ENCODE assay signal across 8 cellular contexts in the genomic region with DNA sequence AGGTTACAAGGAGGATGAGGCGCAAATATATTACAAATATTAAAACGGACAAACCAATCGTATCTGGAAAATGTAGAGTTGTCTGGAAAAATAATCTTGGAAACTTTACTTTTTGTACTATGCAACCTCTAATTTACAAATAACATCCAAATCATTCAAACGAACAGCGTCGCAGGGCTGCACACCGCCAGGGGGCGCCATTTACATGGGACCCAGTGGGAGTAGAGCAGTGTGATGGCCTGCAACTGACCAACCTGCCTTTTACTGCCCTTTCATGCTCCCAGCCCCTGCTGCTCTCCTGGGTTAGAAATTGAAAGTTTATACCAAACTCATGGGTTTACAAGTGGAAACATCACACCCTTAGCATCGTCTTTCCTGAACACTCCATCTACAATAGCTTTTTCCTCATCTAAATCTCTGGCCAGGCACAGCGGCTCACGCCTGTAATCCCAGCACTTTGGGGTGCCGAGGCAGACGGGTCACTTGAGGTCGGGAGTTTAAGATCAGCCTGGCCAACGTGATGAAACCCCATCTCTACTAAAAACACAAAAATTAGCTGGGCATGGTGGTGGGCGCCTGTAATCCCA. TPM values are rescaled to one million over a fixed set of nuclear protein-coding genes. Genes with fewer than 3 reads are reported as not detected.
DNase-seq lines count a peak whose midpoint lies in the region; ATAC-seq, FAIRE-seq and TF ChIP-seq lines count a peak whose summit lies in the region.

No MANE protein-coding gene starts in this region.

- FAIRE-seq in GM18507 (lab: Jason Lieb, UNC): peak; percentile 31

- peak; percentile 85 for TF ChIP-seq CTCF in fibroblast of the aortic adventitia (IDR thresholded peaks at IDR 0.05; ENCODE audit: insufficient read depth, low read length)

- no peak overlapping the region for H3K4me3 ChIP-seq in fibroblast of the aortic adventitia (ENCODE audit: low read depth, low read length)

- DNase-seq in AG08396 (ENCODE audit: low spot score) (peak; percentile 54), GM18507 (ENCODE audit: extremely low spot score, insufficient read length, low read depth) (no peak), NCI-H82 (lab: John Stamatoyannopoulos, UW) (peak; percentile 68), activated T-cell treated with anti-CD3 and anti-CD28 coated beads for 4 hours (peak; percentile 50), fibroblast of the aortic adventitia (ENCODE audit: low read depth) (peak; percentile 72), retina (peak; percentile 59)

- ATAC-seq in GM18870 (IDR thresholded peaks at IDR 0.05; ENCODE audit: unreplicated experiment): no peak
- no peak for ATAC-seq in HG03097 (IDR thresholded peaks at IDR 0.05; ENCODE audit: low FRiP score, unreplicated experiment)

RNA-seq across cellular contexts. Expression of gene PITPNC1, which starts 10.0 kb away (rescaled TPM):
- 2.5 and 25.7 TPM in 2 replicates for total RNA-seq in fibroblast of the aortic adventitia (ENCODE audit: low replicate concordance)

RNA-seq across cellular contexts. Expression of gene PSMD12, which starts 20.7 kb away (rescaled TPM):
- total RNA-seq in fibroblast of the aortic adventitia (ENCODE audit: low replicate concordance): 19.1 and 35.2 TPM in 2 replicates
